In the genomic region with DNA sequence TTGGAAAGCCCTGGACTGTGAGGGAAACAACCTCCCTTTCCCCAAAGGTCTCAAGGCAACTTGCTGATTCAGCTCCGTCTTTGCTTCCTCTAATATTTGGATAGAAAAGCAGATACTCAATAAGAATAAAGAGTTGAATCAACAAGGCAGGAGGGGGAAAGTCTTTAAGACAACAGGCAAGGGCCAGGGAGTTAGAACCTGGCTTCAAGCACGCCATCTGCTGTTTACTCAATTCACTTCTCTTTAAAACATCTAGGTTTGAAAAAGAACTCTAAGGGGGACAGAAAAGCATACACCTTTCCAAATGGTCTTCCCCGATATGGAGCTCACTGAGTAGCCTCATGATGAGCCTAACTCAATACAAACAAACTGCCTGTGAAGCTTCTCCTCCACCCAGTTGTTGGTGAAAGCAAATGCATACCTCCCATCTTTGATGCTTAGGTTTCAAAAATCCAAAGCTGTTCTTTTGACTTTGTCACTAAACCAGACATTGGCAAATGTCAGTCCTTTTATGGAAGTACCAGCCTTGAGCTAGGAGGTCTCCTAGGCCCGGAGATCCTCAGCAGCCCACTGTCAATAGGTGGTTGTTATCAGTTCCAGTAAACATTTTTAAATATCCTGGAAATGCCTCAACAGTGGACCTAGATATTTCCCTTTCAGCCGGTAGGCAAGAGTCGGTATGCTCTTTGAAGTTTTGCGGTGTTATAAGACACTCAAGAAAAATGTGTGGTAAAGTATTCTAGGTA, we compare ENCODE assay signal across 10 cellular contexts.
DNase-seq lines count a peak whose midpoint lies in the region; ATAC-seq and TF ChIP-seq lines count a peak whose summit lies in the region.
"Had no signal": no experiment of that assay in that cellular context is flagged by ENCODE, and none has a peak within 500 bp of the region (broad histone marks: within the 10 kb centered on the region; RNA-seq: fewer than 3 reads in every experiment).

No MANE protein-coding gene starts in this region.

- ATAC-seq in GM23338 (peak; percentile 65), WTC11 (peak; percentile 73), left lung (peak; percentile 53)

- TF ChIP-seq CTCF in AG10803 (conservative IDR thresholded peaks at IDR 0.05; ENCODE audit: low read length) (peak; percentile 35), GM23338 (conservative IDR thresholded peaks at IDR 0.05; ENCODE audit: low read depth in 2 of 2) (peak; percentile 53 to 64), WTC11 (IDR thresholded peaks at IDR 0.05) (no peak), left lung (IDR thresholded peaks at IDR 0.05) (no peak), glutamatergic neuron (IDR thresholded peaks at IDR 0.05; ENCODE audit: partially characterized antibody, unreplicated experiment) (no peak)

- H3K27ac ChIP-seq in GM23338 (ENCODE audit: low read depth) (no peak overlapping the region), left lung (no peak overlapping the region)

- H3K27me3 ChIP-seq in GM23338 (ENCODE audit: insufficient read depth) (no peaks in the 10 kb centered on the region), left lung (no peaks in the 10 kb centered on the region)

- H3K27ac Mint-ChIP-seq in GM23338 = no peak overlapping the region
- no peak overlapping the region for H3K27ac Mint-ChIP-seq in WTC11
- H3K27ac Mint-ChIP-seq in glutamatergic neuron (ENCODE audit: unreplicated experiment) = no peak overlapping the region

- no peak overlapping the region for H3K4me2 ChIP-seq in GM23338

- DNase-seq in AG10803 (ENCODE audit: low read depth) (peak; percentile 43), GM23338 (ENCODE audit: low spot score) (peak; percentile 66), WTC11 (ENCODE audit: low spot score) (no peak), left lung (no peak), NCI-H128 (lab: John Stamatoyannopoulos, UW; ENCODE audit: unreplicated experiment) (no peak), glutamatergic neuron (no peak), GOT3 (lab: John Stamatoyannopoulos, UW) (no peak), nucleus accumbens (lab: John Stamatoyannopoulos, UW) (no peak)
- DNase-seq: NK-92 treated with Interleukin-12 subunit alpha and Interleukin-12 subunit beta, amount 100 ng/mL, for 24 hours; stimulated activated CD4-positive, alpha-beta T cell treated with anti-CD3 and anti-CD28 coated beads, Interleukin-4, amount 100 ng/mL, for 4 hours had no signal

- no peaks in the 10 kb centered on the region for H3K9me3 ChIP-seq in left lung

- POLR2A ChIA-PET in WTC11 (lab: Charles Lee) = no interaction called here

- no peaks in the 10 kb centered on the region for H3F3A ChIP-seq in GM23338 (replicated peaks; ENCODE audit: low read depth)

- H2AFZ ChIP-seq in GM23338 = no peak overlapping the region

- H3K9me2 ChIP-seq in GM23338 (ENCODE audit: insufficient read depth) = no peaks in the 10 kb centered on the region

- H3K79me2 ChIP-seq in GM23338 (replicated peaks; ENCODE audit: insufficient read depth) = no peaks in the 10 kb centered on the region

- no peaks in the 10 kb centered on the region for H3K9me3 Mint-ChIP-seq in GM23338
- no peaks in the 10 kb centered on the region for H3K9me3 Mint-ChIP-seq in WTC11
- no peaks in the 10 kb centered on the region for H3K9me3 Mint-ChIP-seq in glutamatergic neuron (ENCODE audit: unreplicated experiment)

- intact Hi-C loops in left lung (cut with DNase I) = no loop called here

- CTCF ChIA-PET in WTC11 (lab: Charles Lee) = interaction anchor here (0.7 to 2.7 kb wide), 26 partner anchors 9 to 171 kb away, joined by 3 to 17 read pairs (median 4); partner anchors contain the start of genes CGRRF1 and SAMD4A

- H3K4me1 ChIP-seq in GM23338 (ENCODE audit: insufficient read depth) (peaks cover 6% of the 10 kb centered on the region; the same call in 1 of the 2 replicates), left lung (no peaks in the 10 kb centered on the region)

- H3K4me1 Mint-ChIP-seq in GM23338 (peaks cover 26% of the 10 kb centered on the region), WTC11 (peaks cover 18% of the 10 kb centered on the region), glutamatergic neuron (ENCODE audit: low read depth, unreplicated experiment) (peaks cover 9% of the 10 kb centered on the region)

- H4K20me1 ChIP-seq in GM23338 (replicated peaks; ENCODE audit: insufficient read depth) = no peaks in the 10 kb centered on the region

- H3K4me3 Mint-ChIP-seq in GM23338 (no peak overlapping the region), WTC11 (no peak overlapping the region), glutamatergic neuron (ENCODE audit: unreplicated experiment) (no peak overlapping the region)

- H3K36me3 ChIP-seq in GM23338 (ENCODE audit: insufficient read depth) (no peaks in the 10 kb centered on the region), left lung (no peaks in the 10 kb centered on the region)

- no peak overlapping the region for H3K4me3 ChIP-seq in AG10803 (ENCODE audit: low read length)
- no peak overlapping the region for H3K4me3 ChIP-seq in GM23338
- H3K4me3 ChIP-seq in left lung = no peak overlapping the region

- H3K27me3 Mint-ChIP-seq in GM23338 (ENCODE audit: insufficient read depth, low read depth, poor library complexity) (no peaks in the 10 kb centered on the region), WTC11 (ENCODE audit: low read depth) (no peaks in the 10 kb centered on the region), glutamatergic neuron (ENCODE audit: unreplicated experiment) (no peaks in the 10 kb centered on the region)

- H3K36me3 Mint-ChIP-seq in GM23338 (ENCODE audit: low read depth) = no peaks in the 10 kb centered on the region
- H3K36me3 Mint-ChIP-seq in WTC11 = no peaks in the 10 kb centered on the region
- H3K36me3 Mint-ChIP-seq in glutamatergic neuron (ENCODE audit: unreplicated experiment) = no peaks in the 10 kb centered on the region

TF ChIP-seq in GM23338, 12 proteins besides CTCF, POLR2A, EP300 and RAD21 (continues in another document):
- TF ChIP-seq, protein P1, sequence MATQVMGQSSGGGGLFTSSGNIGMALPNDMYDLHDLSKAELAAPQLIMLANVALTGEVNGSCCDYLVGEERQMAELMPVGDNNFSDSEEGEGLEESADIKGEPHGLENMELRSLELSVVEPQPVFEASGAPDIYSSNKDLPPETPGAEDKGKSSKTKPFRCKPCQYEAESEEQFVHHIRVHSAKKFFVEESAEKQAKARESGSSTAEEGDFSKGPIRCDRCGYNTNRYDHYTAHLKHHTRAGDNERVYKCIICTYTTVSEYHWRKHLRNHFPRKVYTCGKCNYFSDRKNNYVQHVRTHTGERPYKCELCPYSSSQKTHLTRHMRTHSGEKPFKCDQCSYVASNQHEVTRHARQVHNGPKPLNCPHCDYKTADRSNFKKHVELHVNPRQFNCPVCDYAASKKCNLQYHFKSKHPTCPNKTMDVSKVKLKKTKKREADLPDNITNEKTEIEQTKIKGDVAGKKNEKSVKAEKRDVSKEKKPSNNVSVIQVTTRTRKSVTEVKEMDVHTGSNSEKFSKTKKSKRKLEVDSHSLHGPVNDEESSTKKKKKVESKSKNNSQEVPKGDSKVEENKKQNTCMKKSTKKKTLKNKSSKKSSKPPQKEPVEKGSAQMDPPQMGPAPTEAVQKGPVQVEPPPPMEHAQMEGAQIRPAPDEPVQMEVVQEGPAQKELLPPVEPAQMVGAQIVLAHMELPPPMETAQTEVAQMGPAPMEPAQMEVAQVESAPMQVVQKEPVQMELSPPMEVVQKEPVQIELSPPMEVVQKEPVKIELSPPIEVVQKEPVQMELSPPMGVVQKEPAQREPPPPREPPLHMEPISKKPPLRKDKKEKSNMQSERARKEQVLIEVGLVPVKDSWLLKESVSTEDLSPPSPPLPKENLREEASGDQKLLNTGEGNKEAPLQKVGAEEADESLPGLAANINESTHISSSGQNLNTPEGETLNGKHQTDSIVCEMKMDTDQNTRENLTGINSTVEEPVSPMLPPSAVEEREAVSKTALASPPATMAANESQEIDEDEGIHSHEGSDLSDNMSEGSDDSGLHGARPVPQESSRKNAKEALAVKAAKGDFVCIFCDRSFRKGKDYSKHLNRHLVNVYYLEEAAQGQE (IDR thresholded peaks at IDR 0.05; ENCODE audit: unreplicated experiment) = no peak

TF ChIP-seq in WTC11, 78 proteins besides CTCF, POLR2A, EP300 and RAD21 (continues in another document):
- no peak for TF ChIP-seq FOXK1 (CRISPR knock-in tag; IDR thresholded peaks at IDR 0.05)
- TF ChIP-seq, protein P2, sequence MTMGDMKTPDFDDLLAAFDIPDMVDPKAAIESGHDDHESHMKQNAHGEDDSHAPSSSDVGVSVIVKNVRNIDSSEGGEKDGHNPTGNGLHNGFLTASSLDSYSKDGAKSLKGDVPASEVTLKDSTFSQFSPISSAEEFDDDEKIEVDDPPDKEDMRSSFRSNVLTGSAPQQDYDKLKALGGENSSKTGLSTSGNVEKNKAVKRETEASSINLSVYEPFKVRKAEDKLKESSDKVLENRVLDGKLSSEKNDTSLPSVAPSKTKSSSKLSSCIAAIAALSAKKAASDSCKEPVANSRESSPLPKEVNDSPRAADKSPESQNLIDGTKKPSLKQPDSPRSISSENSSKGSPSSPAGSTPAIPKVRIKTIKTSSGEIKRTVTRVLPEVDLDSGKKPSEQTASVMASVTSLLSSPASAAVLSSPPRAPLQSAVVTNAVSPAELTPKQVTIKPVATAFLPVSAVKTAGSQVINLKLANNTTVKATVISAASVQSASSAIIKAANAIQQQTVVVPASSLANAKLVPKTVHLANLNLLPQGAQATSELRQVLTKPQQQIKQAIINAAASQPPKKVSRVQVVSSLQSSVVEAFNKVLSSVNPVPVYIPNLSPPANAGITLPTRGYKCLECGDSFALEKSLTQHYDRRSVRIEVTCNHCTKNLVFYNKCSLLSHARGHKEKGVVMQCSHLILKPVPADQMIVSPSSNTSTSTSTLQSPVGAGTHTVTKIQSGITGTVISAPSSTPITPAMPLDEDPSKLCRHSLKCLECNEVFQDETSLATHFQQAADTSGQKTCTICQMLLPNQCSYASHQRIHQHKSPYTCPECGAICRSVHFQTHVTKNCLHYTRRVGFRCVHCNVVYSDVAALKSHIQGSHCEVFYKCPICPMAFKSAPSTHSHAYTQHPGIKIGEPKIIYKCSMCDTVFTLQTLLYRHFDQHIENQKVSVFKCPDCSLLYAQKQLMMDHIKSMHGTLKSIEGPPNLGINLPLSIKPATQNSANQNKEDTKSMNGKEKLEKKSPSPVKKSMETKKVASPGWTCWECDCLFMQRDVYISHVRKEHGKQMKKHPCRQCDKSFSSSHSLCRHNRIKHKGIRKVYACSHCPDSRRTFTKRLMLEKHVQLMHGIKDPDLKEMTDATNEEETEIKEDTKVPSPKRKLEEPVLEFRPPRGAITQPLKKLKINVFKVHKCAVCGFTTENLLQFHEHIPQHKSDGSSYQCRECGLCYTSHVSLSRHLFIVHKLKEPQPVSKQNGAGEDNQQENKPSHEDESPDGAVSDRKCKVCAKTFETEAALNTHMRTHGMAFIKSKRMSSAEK (CRISPR knock-in tag; IDR thresholded peaks at IDR 0.05; ENCODE audit: borderline replicate concordance) = no peak

Comparison
In these comparisons a context has a peak if more than half of its experiments do, and no peak if none do; other contexts are left out.
1. DNase-seq: peak in AG10803 (single experiment) and GM23338 (single experiment); none in WTC11 (single experiment), left lung (0 of 2), NCI-H128 (single experiment), glutamatergic neuron (single experiment), GOT3 (single experiment) and nucleus accumbens (0 of 56).
2. CTCF ChIP-seq: peak in AG10803 (single experiment) and GM23338 (2 of 2); none in WTC11 (single experiment), left lung (0 of 2) and glutamatergic neuron (single experiment).
3. Peak in every context shown above with its lines, with median percentiles within 50 percentile points of each other: ATAC-seq.